ENCODE assay signal across 21 cellular contexts in genomic region chr9:35059438-35059837, GRCh38. TPM values are rescaled to one million over a fixed set of nuclear protein-coding genes. Genes with fewer than 3 reads are reported as not detected.
A peak's percentile ranks its signal among the peaks of the same experiment; 100 is the strongest.
DNase-seq lines count a peak whose midpoint lies in the region; ATAC-seq, FAIRE-seq and TF ChIP-seq lines count a peak whose summit lies in the region.
"Had no signal": no experiment of that assay in that cellular context is flagged by ENCODE, and none has a peak within 500 bp of the region (broad histone marks: within the 10 kb centered on the region; RNA-seq: fewer than 3 reads in every experiment).

No MANE protein-coding gene starts in this region.

- H3K23ac ChIP-seq in trophoblast cell (ENCODE audit: low read length): no peak overlapping the region

- H3K4me3 Mint-ChIP-seq in HFFc6: no peak overlapping the region
- no peak overlapping the region for H3K4me3 Mint-ChIP-seq in astrocyte (ENCODE audit: unreplicated experiment)
- H3K4me3 Mint-ChIP-seq: CD14-positive monocyte; CD8-positive, alpha-beta T cell; H9 had no signal

- no peak overlapping the region for H4K8ac ChIP-seq in trophoblast cell (ENCODE audit: low read depth, low read length)

- H3K27ac ChIP-seq in astrocyte (ENCODE audit: low read depth, low read length) (no peak overlapping the region), trophoblast cell (ENCODE audit: low read depth, low read length) (no peak overlapping the region)
- H3K27ac ChIP-seq: HL-60 had no signal

- H2BK5ac ChIP-seq in trophoblast cell (ENCODE audit: low read depth, low read length, poor library complexity): no peak overlapping the region

- no peak overlapping the region for H3K14ac ChIP-seq in trophoblast cell (ENCODE audit: low read length)

- H3K4ac ChIP-seq in trophoblast cell (ENCODE audit: low read depth, low read length): no peak overlapping the region

- ATAC-seq in HG03159 (IDR thresholded peaks at IDR 0.05; ENCODE audit: unreplicated experiment): no peak
- ATAC-seq: CD8-positive, alpha-beta T cell had no signal

- peaks cover 82% of the 10 kb centered on the region for H3K36me3 Mint-ChIP-seq in HFFc6 (ENCODE audit: low read depth)
- H3K36me3 Mint-ChIP-seq in astrocyte (ENCODE audit: low read depth, unreplicated experiment): peaks cover 47% of the 10 kb centered on the region

- H2BK120ac ChIP-seq in trophoblast cell (ENCODE audit: insufficient read depth, low read length, poor library complexity): no peak overlapping the region

- H3K4me1 Mint-ChIP-seq in HFFc6 (ENCODE audit: low read depth) (no peaks in the 10 kb centered on the region), astrocyte (ENCODE audit: low read depth, unreplicated experiment) (no peaks in the 10 kb centered on the region)
- H3K4me1 Mint-ChIP-seq: CD14-positive monocyte, H9 had no signal

- H4K20me1 ChIP-seq in astrocyte (ENCODE audit: insufficient read depth, low read length): peaks cover 95% of the 10 kb centered on the region

- no peak for FAIRE-seq in astrocyte (lab: Jason Lieb, UNC)
- FAIRE-seq: A204.1, D721Med, G401.6, GM19239 had no signal

- H3K27me3 ChIP-seq in astrocyte (ENCODE audit: insufficient read depth, low read length): no peaks in the 10 kb centered on the region
- no peaks in the 10 kb centered on the region for H3K27me3 ChIP-seq in trophoblast cell (ENCODE audit: insufficient read depth, low read length)
- H3K27me3 ChIP-seq: BE2C had no signal

- H3K36me3 ChIP-seq in astrocyte (ENCODE audit: insufficient read depth, low read length) (peaks cover 99% of the 10 kb centered on the region), trophoblast cell (ENCODE audit: control insufficient read depth in 1 of 2, insufficient read depth in 2 of 2, low read length in 2 of 2) (peaks cover 60 to 86% of the 10 kb centered on the region in 2 experiments)

- H3K9me3 Mint-ChIP-seq in HFFc6 (no peaks in the 10 kb centered on the region), astrocyte (ENCODE audit: unreplicated experiment) (no peaks in the 10 kb centered on the region)
- H3K9me3 Mint-ChIP-seq: CD14-positive monocyte; CD8-positive, alpha-beta T cell; H9 had no signal

- TF ChIP-seq CTCF in HFFc6 (IDR thresholded peaks at IDR 0.05) (no peak), astrocyte (IDR thresholded peaks at IDR 0.05; ENCODE audit: insufficient read depth, low read depth, low read length) (no peak)

- H3K4me3 ChIP-seq in astrocyte (ENCODE audit: insufficient read depth, low read depth, low read length) (no peak overlapping the region), trophoblast cell (ENCODE audit: low read depth, low read length) (peak overlapping the region; percentile 3)

- no peaks in the 10 kb centered on the region for H3K4me1 ChIP-seq in astrocyte (ENCODE audit: insufficient read depth, low read length)
- no peaks in the 10 kb centered on the region for H3K4me1 ChIP-seq in trophoblast cell (ENCODE audit: control insufficient read depth in 1 of 2, insufficient read depth in 2 of 2, low read length in 2 of 2)
- H3K4me1 ChIP-seq: BE2C had no signal

- WGBS in trophoblast cell (ENCODE audit: extremely low coverage, insufficient coverage, insufficient read length): no CpG with 5 or more reads among the region's 10 CpGs

- no peak overlapping the region for H2BK12ac ChIP-seq in trophoblast cell (ENCODE audit: low read length)

- peaks cover 12% of the 10 kb centered on the region for H3K27me3 Mint-ChIP-seq in HFFc6 (ENCODE audit: insufficient read depth)
- no peaks in the 10 kb centered on the region for H3K27me3 Mint-ChIP-seq in astrocyte (ENCODE audit: low read depth, unreplicated experiment)

- no peak overlapping the region for H4K91ac ChIP-seq in trophoblast cell (ENCODE audit: low read depth, low read length)

- H3K27ac Mint-ChIP-seq in HFFc6 (peak overlapping the region; percentile 60), astrocyte (ENCODE audit: unreplicated experiment) (peak overlapping the region; percentile 60)
- H3K27ac Mint-ChIP-seq: CD8-positive, alpha-beta T cell had no signal

- H3K18ac ChIP-seq in trophoblast cell (ENCODE audit: low read length): no peak overlapping the region

- no peak overlapping the region for H2AFZ ChIP-seq in astrocyte (ENCODE audit: low read depth, low read length)
- H2AFZ ChIP-seq in trophoblast cell (ENCODE audit: insufficient read depth, low read length, poor library complexity): no peak overlapping the region

- H4K12ac ChIP-seq in trophoblast cell (ENCODE audit: low read depth, low read length): no peak overlapping the region

- H3K79me2 ChIP-seq in astrocyte (ENCODE audit: insufficient read depth, low read length) (peaks cover 68% of the 10 kb centered on the region), trophoblast cell (ENCODE audit: control insufficient read depth, insufficient read depth, low read length, poor library complexity) (no peaks in the 10 kb centered on the region)

- H3K4me2 ChIP-seq in astrocyte (ENCODE audit: low read length): no peak overlapping the region
- no peak overlapping the region for H3K4me2 ChIP-seq in trophoblast cell (ENCODE audit: low read length)

- H3K9me3 ChIP-seq in astrocyte (ENCODE audit: insufficient read depth, low read depth, low read length) (no peaks in the 10 kb centered on the region), trophoblast cell (ENCODE audit: insufficient read depth, low read depth, low read length) (peaks cover 3% of the 10 kb centered on the region)
- H3K9me3 ChIP-seq: BE2C had no signal

- H2AK5ac ChIP-seq in trophoblast cell (ENCODE audit: low read length): no peak overlapping the region

- H3K9ac ChIP-seq in astrocyte (ENCODE audit: low read length) (no peak overlapping the region), trophoblast cell (ENCODE audit: low read length) (no peak overlapping the region)

- H3K79me1 ChIP-seq in trophoblast cell (ENCODE audit: low read length): no peaks in the 10 kb centered on the region

- DNase-seq in activated effector memory CD4-positive, alpha-beta T cell treated with anti-CD3 and anti-CD28 coated beads, Interleukin-2, amount 50 U/mL, for 16 hours: peak; percentile 54
- DNase-seq in activated effector memory CD4-positive, alpha-beta T cell treated with Interleukin-2 at 50 U/mL for 16 hours: no peak
- no peak for DNase-seq in HFFc6
- DNase-seq in astrocyte (ENCODE audit: low read depth): no peak
- no peak for DNase-seq in trophoblast cell
- no peak for DNase-seq in GM03348 (ENCODE audit: low spot score)
- DNase-seq: BE2C; CD8-positive, alpha-beta T cell; COR-L47; DMS153; DMS79 treated with DMSO at 0.1 percent for 48 hours; EL; GOT3; H9 had no signal

RNA-seq across cellular contexts. Expression of gene VCP, which starts 13.0 kb away (rescaled TPM):
- total RNA-seq in HFFc6 (2021; fragmentation: NEBNext Ultra II Directional; extraction: Animal tissue kit (Norgen Biotek cat#: 25700)): 100 to 1,000 TPM; 324 to 457 (median 374) TPM
- total RNA-seq in astrocyte: 366 and 390 TPM in 2 replicates
- 250 and 256 TPM in 2 replicates for polyA plus RNA-seq in trophoblast cell (2013)

RNA-seq across cellular contexts. Expression of gene FANCG, which starts 20.3 kb away (rescaled TPM):
- total RNA-seq in HFFc6 (2021; fragmentation: NEBNext Ultra II Directional; extraction: Animal tissue kit (Norgen Biotek cat#: 25700)): 10 to 100 TPM; 17.8 to 30.0 (median 28.3) TPM
- 11.0 and 14.1 TPM in 2 replicates for total RNA-seq in astrocyte
- 31.6 and 33.8 TPM in 2 replicates for polyA plus RNA-seq in trophoblast cell (2013)

RNA-seq across cellular contexts. Expression of gene PIGO, which starts 37.0 kb away (rescaled TPM):
- 10 to 100 TPM; 23.0 to 30.3 (median 28.3) TPM for total RNA-seq in HFFc6 (2021; fragmentation: NEBNext Ultra II Directional; extraction: Animal tissue kit (Norgen Biotek cat#: 25700))
- total RNA-seq in astrocyte: 19.7 and 20.8 TPM in 2 replicates
- 14.0 and 14.6 TPM in 2 replicates for polyA plus RNA-seq in trophoblast cell (2013)

RNA-seq across cellular contexts. Expression of gene STOML2, which starts 43.5 kb away (rescaled TPM):
- total RNA-seq in HFFc6 (2021; fragmentation: NEBNext Ultra II Directional; extraction: Animal tissue kit (Norgen Biotek cat#: 25700)): 100 to 1,000 TPM; 118 to 139 (median 123) TPM
- total RNA-seq in astrocyte: 83.1 and 85.1 TPM in 2 replicates
- 81.6 and 83.4 TPM in 2 replicates for polyA plus RNA-seq in trophoblast cell (2013)

RNA-seq across cellular contexts. Expression of gene ATOSB, which starts 56.2 kb away (rescaled TPM):
- 10 to 100 TPM; 45.9 to 56.5 (median 49.5) TPM for total RNA-seq in HFFc6 (2021; fragmentation: NEBNext Ultra II Directional; extraction: Animal tissue kit (Norgen Biotek cat#: 25700))
- 68.9 and 76.9 TPM in 2 replicates for total RNA-seq in astrocyte
- 19.5 and 20.6 TPM in 2 replicates for polyA plus RNA-seq in trophoblast cell (2013)
